15 cellular contexts compared by ENCODE assay signal in genomic region chr19:42485036-42485435, GRCh38. TPM values are rescaled to one million over a fixed set of nuclear protein-coding genes. Genes with fewer than 3 reads are reported as not detected.
A peak's percentile ranks its signal among the peaks of the same experiment; 100 is the strongest.
DNase-seq lines count a peak whose midpoint lies in the region; ATAC-seq, FAIRE-seq and TF ChIP-seq lines count a peak whose summit lies in the region.
"Not testable (repeated sequence)": the region's sequence is repeated elsewhere in the genome, so short reads cannot be mapped to it uniquely, and the experiment has no call there.
"Had no signal": no experiment of that assay in that cellular context is flagged by ENCODE, and none has a peak within 500 bp of the region (broad histone marks: within the 10 kb centered on the region; RNA-seq: fewer than 3 reads in every experiment).

No MANE protein-coding gene starts in this region.

- H3K4me3 Mint-ChIP-seq in activated CD8-positive, alpha-beta T cell treated with anti-CD3 and anti-CD28 coated beads for 36 hours = not testable (repeated sequence)

- not testable (repeated sequence) for H2AFZ ChIP-seq in keratinocyte (ENCODE audit: control insufficient read depth, low read length)

- not testable (repeated sequence) for H3K9me1 ChIP-seq in keratinocyte (ENCODE audit: control insufficient read depth, extremely low read depth, insufficient read depth, low read length)

- H2BK15ac ChIP-seq in mesendoderm (replicated peaks; ENCODE audit: low read depth) = not testable (repeated sequence)

- CTCF ChIA-PET in activated CD8-positive, alpha-beta T cell treated with anti-CD3 and anti-CD28 coated beads for 36 hours (lab: Charles Lee) = interaction anchor here (0.7 to 3.3 kb wide), 2 partner anchors 44 kb away, joined by 3 to 16 read pairs; partner anchors contain the start of gene CEACAM1

- H3K4me2 ChIP-seq in keratinocyte (ENCODE audit: control insufficient read depth, extremely low read depth, insufficient read depth, low read depth, low read length); mesendoderm (ENCODE audit: low read length): not testable (repeated sequence)

- peak; percentile 19 for FAIRE-seq in G401.6 (lab: Jason Lieb, UNC)
- FAIRE-seq in GM19239 (lab: Jason Lieb, UNC) = peak; percentile 23
- FAIRE-seq in keratinocyte (lab: Jason Lieb, UNC) = peak; percentile 46

- H2BK5ac ChIP-seq in mesendoderm (ENCODE audit: low read length) = not testable (repeated sequence)

- peak overlapping the region; percentile 75 for H3K18ac ChIP-seq in mesendoderm (ENCODE audit: low read length)

- H3K4me1 ChIP-seq in breast epithelium; keratinocyte (ENCODE audit: control insufficient read depth, extremely low read depth, insufficient read depth, low read length); mesendoderm (ENCODE audit: control insufficient read depth, low read depth, low read length); prostate gland (replicated peaks): not testable (repeated sequence)

- H3K4ac ChIP-seq in mesendoderm (ENCODE audit: low read depth, low read length) = not testable (repeated sequence)

- no CpG with 5 or more reads among the region's 4 CpGs for WGBS in mesendoderm (ENCODE audit: extremely low coverage, insufficient coverage, low lambda C conversion rate)
- 36% methylated on average over 4 of the region's 4 CpGs for WGBS in prostate gland

- H3K56ac ChIP-seq in mesendoderm (ENCODE audit: low read length) = not testable (repeated sequence)

- intact Hi-C loops in activated CD8-positive, alpha-beta T cell treated with anti-CD3 and anti-CD28 coated beads for 36 hours (cut with micrococcal nuclease); breast epithelium (cut with DNase I; ENCODE audit: low total_unique reads); prostate gland (cut with DNase I): not testable (repeated sequence)

- H4K8ac ChIP-seq in mesendoderm (ENCODE audit: low read depth, low read length) = not testable (repeated sequence)

- DNase-seq in GM19239 (ENCODE audit: insufficient read length, low spot score); activated CD8-positive, alpha-beta T cell treated with anti-CD3 and anti-CD28 coated beads for 36 hours; breast epithelium (ENCODE audit: low spot score in 2 of 2); keratinocyte (ENCODE audit: low read depth, low spot score); mesendoderm: not testable (repeated sequence)
- DNase-seq in prostate gland (ENCODE audit: low spot score) = peak; percentile 32

- not testable (repeated sequence) for H3K36me3 Mint-ChIP-seq in activated CD8-positive, alpha-beta T cell treated with anti-CD3 and anti-CD28 coated beads for 36 hours (ENCODE audit: low read depth)

- not testable (repeated sequence) for ATAC-seq in activated CD8-positive, alpha-beta T cell treated with anti-CD3 and anti-CD28 coated beads for 36 hours

- H3K9me3 Mint-ChIP-seq in activated CD8-positive, alpha-beta T cell treated with anti-CD3 and anti-CD28 coated beads for 36 hours = not testable (repeated sequence)

- H3K79me2 ChIP-seq in keratinocyte (ENCODE audit: control insufficient read depth, insufficient read depth, low read length); mesendoderm (ENCODE audit: control insufficient read depth, insufficient read depth, low read length): not testable (repeated sequence)

- not testable (repeated sequence) for H3K9ac ChIP-seq in keratinocyte (ENCODE audit: control insufficient read depth, extremely low read depth, insufficient read depth, low read length); mesendoderm (ENCODE audit: low read length)

- not testable (repeated sequence) for H2AK5ac ChIP-seq in mesendoderm (ENCODE audit: low read length)

- not testable (repeated sequence) for H3K27me3 Mint-ChIP-seq in activated CD8-positive, alpha-beta T cell treated with anti-CD3 and anti-CD28 coated beads for 36 hours

- TF ChIP-seq CTCF in activated CD8-positive, alpha-beta T cell treated with anti-CD3 and anti-CD28 coated beads for 36 hours (IDR thresholded peaks at IDR 0.05); breast epithelium (IDR thresholded peaks at IDR 0.05); keratinocyte (optimal IDR thresholded peaks at IDR 0.05 in 1 of 3, IDR thresholded peaks at IDR 0.05 in 1 of 3, conservative IDR thresholded peaks at IDR 0.05 in 1 of 3; ENCODE audit: extremely low read depth in 1 of 3, insufficient read depth in 2 of 3, low read length in 3 of 3); prostate gland (IDR thresholded peaks at IDR 0.05): not testable (repeated sequence)

- H3K4me3 ChIP-seq in breast epithelium; keratinocyte (ENCODE audit: control insufficient read depth in 2 of 3, extremely low read depth in 1 of 3, insufficient read depth in 2 of 3, low read depth in 1 of 3, low read length in 3 of 3); mesendoderm (ENCODE audit: low read length); prostate gland: not testable (repeated sequence)

- H3K27ac ChIP-seq in breast epithelium = peak overlapping the region; percentile 36 to 78
- not testable (repeated sequence) for H3K27ac ChIP-seq in keratinocyte (ENCODE audit: control insufficient read depth, insufficient read depth, low read length); mesendoderm (ENCODE audit: low read depth, low read length); prostate gland

- H3K4me1 Mint-ChIP-seq in activated CD8-positive, alpha-beta T cell treated with anti-CD3 and anti-CD28 coated beads for 36 hours (ENCODE audit: low read depth) = peaks cover 27% of the 10 kb centered on the region

- not testable (repeated sequence) for H4K5ac ChIP-seq in mesendoderm (ENCODE audit: low read length)

- POLR2A ChIA-PET in activated CD8-positive, alpha-beta T cell treated with anti-CD3 and anti-CD28 coated beads for 36 hours (lab: Charles Lee) = not testable (repeated sequence)

- H3K27ac Mint-ChIP-seq in activated CD8-positive, alpha-beta T cell treated with anti-CD3 and anti-CD28 coated beads for 36 hours = peak overlapping the region; percentile 7

- H3K36me3 ChIP-seq in breast epithelium; keratinocyte (ENCODE audit: control insufficient read depth in 2 of 2, extremely low read depth in 1 of 2, insufficient read depth in 2 of 2, low read length in 2 of 2); mesendoderm (ENCODE audit: control insufficient read depth, insufficient read depth, low read length); prostate gland: not testable (repeated sequence)

- not testable (repeated sequence) for H4K20me1 ChIP-seq in keratinocyte (ENCODE audit: control insufficient read depth, extremely low read depth, insufficient read depth, low read length)

- H3K79me1 ChIP-seq in mesendoderm (ENCODE audit: low read length) = not testable (repeated sequence)

- dilution Hi-C loops in keratinocyte (cut with MboI; ENCODE audit: extremely low pct_ligation_motif_present, low sequenced_read_pairs) = not testable (repeated sequence)

- TF ChIP-seq POLR2A in breast epithelium (IDR thresholded peaks at IDR 0.05); prostate gland (IDR thresholded peaks at IDR 0.05): not testable (repeated sequence)

- not testable (repeated sequence) for H3K9me3 ChIP-seq in breast epithelium; keratinocyte (ENCODE audit: control insufficient read depth, low read depth, low read length); prostate gland

- not testable (repeated sequence) for H3K23ac ChIP-seq in mesendoderm (ENCODE audit: low read length)

- not testable (repeated sequence) for H3K27me3 ChIP-seq in breast epithelium; keratinocyte (ENCODE audit: control insufficient read depth, extremely low read depth, insufficient read depth, low read length); mesendoderm (ENCODE audit: insufficient read depth, low read length, poor library complexity); prostate gland (replicated peaks; ENCODE audit: insufficient read depth)

- H2BK120ac ChIP-seq in mesendoderm (ENCODE audit: low read depth, low read length) = not testable (repeated sequence)

RNA-seq across cellular contexts. Expression of gene CXCL17, which starts 42.3 kb away (rescaled TPM):
- total RNA-seq in activated CD8-positive, alpha-beta T cell treated with anti-CD3 and anti-CD28 coated beads for 36 hours = not detected
- total RNA-seq in breast epithelium (1 to 10 TPM in 2 of 3 donors, not detected in 1; 2.2 to 2.9 TPM), prostate gland (1 to 10 TPM; 2.4 to 4.8 TPM)
- 0.06 TPM in 1 of 3 replicates, not detected in the others for polyA plus RNA-seq in keratinocyte
- polyA plus RNA-seq in keratinocyte (2011; ENCODE audit: low read depth) = not detected
- not detected in 2 replicates for polyA plus RNA-seq in keratinocyte (2011; cell fraction: cytosol; rRNA removed)
- not detected in 2 replicates for polyA plus RNA-seq in keratinocyte (2011; cell fraction: nucleus; rRNA removed)
- polyA plus RNA-seq in keratinocyte (2012; ENCODE audit: low replicate concordance) = 0.85 TPM in 1 of 2 replicates, not detected in the other
- not detected in 3 replicates for polyA minus RNA-seq in keratinocyte
- not detected for polyA minus RNA-seq in keratinocyte (2011; cell fraction: cytosol; rRNA and poly(A)+ RNA removed)
- not detected in 2 replicates for polyA minus RNA-seq in keratinocyte (2011; cell fraction: nucleus; rRNA and poly(A)+ RNA removed)
- 0.08 TPM for polyA plus RNA-seq in mesendoderm (2013, experiment 1 of 2)
- polyA plus RNA-seq in mesendoderm (2013, experiment 2 of 2) = 0.06 TPM
- total RNA-seq: A673; CD4-positive, alpha-beta memory T cell; Daoy; G401; GM23248; H1; H9 had no signal
- polyA plus RNA-seq: BJ; CD4-positive, alpha-beta memory T cell; GM23248; H1 had no signal

RNA-seq across cellular contexts. Expression of gene CEACAM1, which starts 43.2 kb away (rescaled TPM):
- 1 to 10 TPM; 5.2 to 5.3 TPM for total RNA-seq in activated CD8-positive, alpha-beta T cell treated with anti-CD3 and anti-CD28 coated beads for 36 hours
- 10 to 100 TPM in 2 of 3 donors, under 1 TPM in 1; 0.64 to 33.4 (median 12.3) TPM for total RNA-seq in breast epithelium
- polyA plus RNA-seq in keratinocyte = 1.4 to 3.3 TPM (median 2.2 TPM) in 3 replicates
- not detected for polyA plus RNA-seq in keratinocyte (2011; ENCODE audit: low read depth)
- 0.90 and 1.2 TPM in 2 replicates for polyA plus RNA-seq in keratinocyte (2011; cell fraction: cytosol; rRNA removed)
- 4.0 and 4.1 TPM in 2 replicates for polyA plus RNA-seq in keratinocyte (2011; cell fraction: nucleus; rRNA removed)
- polyA plus RNA-seq in keratinocyte (2012; ENCODE audit: low replicate concordance) = 1.3 and 1.7 TPM in 2 replicates
- 1.7 to 2.8 TPM (median 2.0 TPM) in 3 replicates for polyA minus RNA-seq in keratinocyte
- not detected for polyA minus RNA-seq in keratinocyte (2011; cell fraction: cytosol; rRNA and poly(A)+ RNA removed)
- 0.95 and 1.2 TPM in 2 replicates for polyA minus RNA-seq in keratinocyte (2011; cell fraction: nucleus; rRNA and poly(A)+ RNA removed)
- polyA plus RNA-seq in mesendoderm (2013, experiment 1 of 2) = 2.9 TPM
- 2.1 TPM for polyA plus RNA-seq in mesendoderm (2013, experiment 2 of 2)
- 10 to 100 TPM; 21.4 to 35.8 TPM for total RNA-seq in prostate gland
- total RNA-seq: GM23248 had no signal
- polyA plus RNA-seq: GM23248 had no signal

RNA-seq across cellular contexts. Expression of gene LIPE, which starts 57.8 kb away (rescaled TPM):
- total RNA-seq in activated CD8-positive, alpha-beta T cell treated with anti-CD3 and anti-CD28 coated beads for 36 hours = 10 to 100 TPM; 28.4 to 34.3 TPM
- 1,000 to 10,000 TPM in 1 of 3 donors, 100 to 1,000 TPM in 2; 152 to 1,550 (median 380) TPM for total RNA-seq in breast epithelium
- polyA plus RNA-seq in keratinocyte = 5.0 to 9.1 TPM (median 6.1 TPM) in 3 replicates
- polyA plus RNA-seq in keratinocyte (2011; ENCODE audit: low read depth) = 0.54 TPM
- 4.5 and 7.6 TPM in 2 replicates for polyA plus RNA-seq in keratinocyte (2011; cell fraction: cytosol; rRNA removed)
- 9.3 and 13.8 TPM in 2 replicates for polyA plus RNA-seq in keratinocyte (2011; cell fraction: nucleus; rRNA removed)
- 4.8 and 12.6 TPM in 2 replicates for polyA plus RNA-seq in keratinocyte (2012; ENCODE audit: low replicate concordance)
- polyA minus RNA-seq in keratinocyte = 4.4 to 20.7 TPM (median 6.2 TPM) in 3 replicates
- 12.1 TPM for polyA minus RNA-seq in keratinocyte (2011; cell fraction: cytosol; rRNA and poly(A)+ RNA removed)
- 6.1 and 9.8 TPM in 2 replicates for polyA minus RNA-seq in keratinocyte (2011; cell fraction: nucleus; rRNA and poly(A)+ RNA removed)
- 3.5 TPM for polyA plus RNA-seq in mesendoderm (2013, experiment 1 of 2)
- polyA plus RNA-seq in mesendoderm (2013, experiment 2 of 2) = 3.5 TPM
- 10 to 100 TPM; 10.2 to 24.8 TPM for total RNA-seq in prostate gland

Comparison
In these comparisons a context has a peak if more than half of its experiments do, and no peak if none do; other contexts are left out.
1. RNA of gene LIPE, which starts 57.8 kb away (total RNA-seq): 152 to 1,550 TPM in breast epithelium; 28.4 to 34.3 TPM in activated CD8-positive, alpha-beta T cell treated with anti-CD3 and anti-CD28 coated beads for 36 hours and 10.2 to 24.8 TPM in prostate gland; every median in the first group is over 4 times any median in the second.